Comparison of ENCODE assay signal across 22 cellular contexts in genomic region chr17:59814685-59815084, GRCh38.
DNase-seq lines count a peak whose midpoint lies in the region; ATAC-seq, FAIRE-seq and TF ChIP-seq lines count a peak whose summit lies in the region.
"Had no signal": no experiment of that assay in that cellular context is flagged by ENCODE, and none has a peak within 500 bp of the region (broad histone marks: within the 10 kb centered on the region; RNA-seq: fewer than 3 reads in every experiment).

No MANE protein-coding gene starts in this region.

- H3K4me1 ChIP-seq in Panc1 (ENCODE audit: control insufficient read depth, insufficient read depth, low read length) (peaks cover 14% of the 10 kb centered on the region), smooth muscle cell (ENCODE audit: low read depth) (no peaks in the 10 kb centered on the region)
- H3K4me1 ChIP-seq: BE2C had no signal

- peak; percentile 43 for FAIRE-seq in GM12891 (lab: Jason Lieb, UNC)
- FAIRE-seq: astrocyte had no signal

- no peaks in the 10 kb centered on the region for H4K20me1 ChIP-seq in smooth muscle cell (ENCODE audit: low read depth)

- H3K36me3 ChIP-seq in Panc1 (ENCODE audit: control insufficient read depth, insufficient read depth, low read length) (peaks cover 4% of the 10 kb centered on the region; the same call in 1 of the 2 replicates), smooth muscle cell (ENCODE audit: low read depth) (peaks cover 9% of the 10 kb centered on the region), H7 (replicated peaks; ENCODE audit: control insufficient read depth, insufficient read depth, low read length) (peaks cover 1% of the 10 kb centered on the region; the same call in 1 of the 2 replicates)

- WGBS in smooth muscle cell (ENCODE audit: low lambda C conversion rate) = 59% methylated on average over 3 of the region's 3 CpGs

- CTCF ChIA-PET in Panc1 (lab: Charles Lee) = interaction anchor here (0.5 kb wide), 1 partner anchor 59 kb away, joined by 7 read pairs; no protein-coding TSS in a partner anchor

- peaks cover 12% of the 10 kb centered on the region for H3K36me3 Mint-ChIP-seq in progenitor cell of endocrine pancreas (ENCODE audit: insufficient read depth)
- peaks cover 31% of the 10 kb centered on the region for H3K36me3 Mint-ChIP-seq in activated T-helper 1 cell treated with anti-CD3 and anti-CD28 coated beads, Interleukin-12 subunit alpha, Interleukin-12 subunit beta, Interleukin-2, Interleukin-4 antibody, amounts not matched to agents 30 ng/mL and 10 ng/mL and 1 ng/mL, durations not matched to agents 14 hours and 24 hours and 36 hours (ENCODE audit: low read depth)

- H3K9me3 ChIP-seq in Panc1 (ENCODE audit: control insufficient read depth, insufficient read depth, low read depth, low read length) (no peaks in the 10 kb centered on the region), smooth muscle cell (replicated peaks; ENCODE audit: low read depth) (no peaks in the 10 kb centered on the region)
- H3K9me3 ChIP-seq: BE2C, upper lobe of left lung had no signal

- H3K4me2 ChIP-seq in smooth muscle cell = peak overlapping the region; percentile 32

- no peak overlapping the region for H3K9ac ChIP-seq in smooth muscle cell (ENCODE audit: low read depth)

- ATAC-seq in Panc1 = 0 out of 2 replicates have a peak, but pooled peaks have one; percentile 16
- ATAC-seq: esophagus mucosa; naive thymus-derived CD8-positive, alpha-beta T cell; Right ventricle myocardium inferior had no signal

- H3K4me3 Mint-ChIP-seq in progenitor cell of endocrine pancreas (ENCODE audit: low read depth) = no peak overlapping the region
- H3K4me3 Mint-ChIP-seq in activated T-helper 1 cell treated with anti-CD3 and anti-CD28 coated beads, Interleukin-12 subunit alpha, Interleukin-12 subunit beta, Interleukin-2, Interleukin-4 antibody, amounts not matched to agents 30 ng/mL and 10 ng/mL and 1 ng/mL, durations not matched to agents 14 hours and 24 hours and 36 hours = no peak overlapping the region
- H3K4me3 Mint-ChIP-seq: naive thymus-derived CD8-positive, alpha-beta T cell; stimulated activated naive CD8-positive, alpha-beta T cell treated with anti-CD3 and anti-CD28 coated beads, Interleukin-15, Interleukin-2, amounts not matched to agents 100 ng/mL and 50 ng/mL, for 24 hours had no signal

- POLR2A ChIA-PET in Panc1 (lab: Charles Lee) = interaction anchor here (0.6 kb wide), 3 partner anchors 23 to 59 kb away, joined by 6 to 10 read pairs (median 8); no protein-coding TSS in a partner anchor

- H3K27ac Mint-ChIP-seq in progenitor cell of endocrine pancreas = no peak overlapping the region
- H3K27ac Mint-ChIP-seq in activated T-helper 1 cell treated with anti-CD3 and anti-CD28 coated beads, Interleukin-12 subunit alpha, Interleukin-12 subunit beta, Interleukin-2, Interleukin-4 antibody, amounts not matched to agents 30 ng/mL and 10 ng/mL and 1 ng/mL, durations not matched to agents 14 hours and 24 hours and 36 hours = no peak overlapping the region
- H3K27ac Mint-ChIP-seq: stimulated activated naive CD8-positive, alpha-beta T cell treated with anti-CD3 and anti-CD28 coated beads, Interleukin-15, Interleukin-2, amounts not matched to agents 100 ng/mL and 50 ng/mL, for 24 hours had no signal

- no peak for TF ChIP-seq POLR2A in GM12891 (IDR thresholded peaks at IDR 0.05; ENCODE audit: low read depth, low read length)

- intact Hi-C loops in Panc1 (cut with micrococcal nuclease; ENCODE audit: unreplicated experiment) = no loop called here
- intact Hi-C loops in activated T-helper 1 cell treated with anti-CD3 and anti-CD28 coated beads, Interleukin-12 subunit alpha, Interleukin-12 subunit beta, Interleukin-2, Interleukin-4 antibody, amounts not matched to agents 30 ng/mL and 10 ng/mL and 1 ng/mL, durations not matched to agents 14 hours and 24 hours and 36 hours (cut with micrococcal nuclease) = no loop called here

- DNase-seq in GM12891 (ENCODE audit: insufficient read length, low spot score) (no peak), Panc1 (ENCODE audit: low read depth, low spot score) (no peak), fibroblast of villous mesenchyme (ENCODE audit: low read depth) (peak; percentile 76), smooth muscle cell (lab: John Stamatoyannopoulos, UW; ENCODE audit: unreplicated experiment) (no peak), progenitor cell of endocrine pancreas (ENCODE audit: low spot score, unreplicated experiment) (no peak), H7 (no peak)
- no peak for DNase-seq in activated T-helper 1 cell treated with anti-CD3 and anti-CD28 coated beads, Interleukin-12 subunit alpha, Interleukin-12 subunit beta, Interleukin-2, Interleukin-4 antibody, amounts not matched to agents 30 ng/mL and 10 ng/mL and 1 ng/mL, durations not matched to agents 14 hours and 24 hours and 36 hours (ENCODE audit: low spot score)
- DNase-seq: activated CD8-positive, alpha-beta memory T cell treated with anti-CD3 and anti-CD28 coated beads, Interleukin-2, amount 50 U/mL, for 4 hours; activated naive CD4-positive, alpha-beta T cell treated with Interleukin-2 at 50 U/mL for 16 hours; BE2C; kidney glomerular epithelial cell; naive thymus-derived CD8-positive, alpha-beta T cell; NCI-H2171 treated with DMSO at 0.1 percent for 48 hours; NCI-H526 treated with DMSO at 0.1 percent for 48 hours; stimulated activated CD4-positive, alpha-beta T cell treated with anti-CD3 and anti-CD28 coated beads, Interleukin-4, amount 100 ng/mL, for 24 hours; SW 1271; upper lobe of left lung had no signal

- H3F3A ChIP-seq in smooth muscle cell (ENCODE audit: low read depth) = peaks cover 11% of the 10 kb centered on the region

- no peaks in the 10 kb centered on the region for H3K27me3 ChIP-seq in Panc1 (ENCODE audit: control insufficient read depth, insufficient read depth, low read length)
- H3K27me3 ChIP-seq in smooth muscle cell (ENCODE audit: low read depth) = no peaks in the 10 kb centered on the region
- H3K27me3 ChIP-seq in H7 (ENCODE audit: control insufficient read depth, insufficient read depth, low read length) = no peaks in the 10 kb centered on the region
- H3K27me3 ChIP-seq: BE2C, upper lobe of left lung had no signal

- TF ChIP-seq CTCF in Panc1 (IDR thresholded peaks at IDR 0.05) (no peak), fibroblast of villous mesenchyme (IDR thresholded peaks at IDR 0.05; ENCODE audit: insufficient read depth, low read depth, low read length) (no peak), smooth muscle cell (IDR thresholded peaks at IDR 0.05; ENCODE audit: borderline replicate concordance, insufficient read depth, poor library complexity, severe bottlenecking) (no peak), progenitor cell of endocrine pancreas (IDR thresholded peaks at IDR 0.05; ENCODE audit: unreplicated experiment) (no peak)

- peak overlapping the region; percentile 92 for H3K27ac ChIP-seq in Panc1 (ENCODE audit: low read length)
- H3K27ac ChIP-seq in smooth muscle cell (ENCODE audit: low read depth) = peak overlapping the region; percentile 72
- H3K27ac ChIP-seq: HL-60 had no signal

- no peak overlapping the region for H3K4me3 ChIP-seq in Panc1 (ENCODE audit: low read depth in 2 of 2, low read length in 2 of 2)
- H3K4me3 ChIP-seq in fibroblast of villous mesenchyme (ENCODE audit: low read depth, low read length) = no peak overlapping the region
- no peak overlapping the region for H3K4me3 ChIP-seq in smooth muscle cell
- no peak overlapping the region for H3K4me3 ChIP-seq in H7 (ENCODE audit: insufficient read depth, low read depth, low read length)
- H3K4me3 ChIP-seq: upper lobe of left lung had no signal

- no peaks in the 10 kb centered on the region for H3K4me1 Mint-ChIP-seq in progenitor cell of endocrine pancreas (ENCODE audit: low read depth)
- H3K4me1 Mint-ChIP-seq in activated T-helper 1 cell treated with anti-CD3 and anti-CD28 coated beads, Interleukin-12 subunit alpha, Interleukin-12 subunit beta, Interleukin-2, Interleukin-4 antibody, amounts not matched to agents 30 ng/mL and 10 ng/mL and 1 ng/mL, durations not matched to agents 14 hours and 24 hours and 36 hours (ENCODE audit: low read depth) = peaks cover 36% of the 10 kb centered on the region

- in situ Hi-C loops in Panc1 (cut with HindIII; ENCODE audit: low pct_unique_long_range_greater_than_20kb, low sequenced_read_pairs) = no loop called here

- no TSS peak for BruUV-seq in Panc1 (replicated peaks; lab: Mats Ljungman, UMichigan)

- H3K27me3 Mint-ChIP-seq in progenitor cell of endocrine pancreas = no peaks in the 10 kb centered on the region
- no peaks in the 10 kb centered on the region for H3K27me3 Mint-ChIP-seq in activated T-helper 1 cell treated with anti-CD3 and anti-CD28 coated beads, Interleukin-12 subunit alpha, Interleukin-12 subunit beta, Interleukin-2, Interleukin-4 antibody, amounts not matched to agents 30 ng/mL and 10 ng/mL and 1 ng/mL, durations not matched to agents 14 hours and 24 hours and 36 hours (ENCODE audit: insufficient read depth)
- H3K27me3 Mint-ChIP-seq: naive thymus-derived CD8-positive, alpha-beta T cell; stimulated activated naive CD8-positive, alpha-beta T cell treated with anti-CD3 and anti-CD28 coated beads, Interleukin-15, Interleukin-2, amounts not matched to agents 100 ng/mL and 50 ng/mL, for 24 hours had no signal

- peaks cover 5% of the 10 kb centered on the region for H3K79me2 ChIP-seq in smooth muscle cell (ENCODE audit: low read depth)

- no peaks in the 10 kb centered on the region for H3K9me3 Mint-ChIP-seq in progenitor cell of endocrine pancreas (ENCODE audit: low read depth)
- no peaks in the 10 kb centered on the region for H3K9me3 Mint-ChIP-seq in activated T-helper 1 cell treated with anti-CD3 and anti-CD28 coated beads, Interleukin-12 subunit alpha, Interleukin-12 subunit beta, Interleukin-2, Interleukin-4 antibody, amounts not matched to agents 30 ng/mL and 10 ng/mL and 1 ng/mL, durations not matched to agents 14 hours and 24 hours and 36 hours
- H3K9me3 Mint-ChIP-seq: naive thymus-derived CD8-positive, alpha-beta T cell; stimulated activated naive CD8-positive, alpha-beta T cell treated with anti-CD3 and anti-CD28 coated beads, Interleukin-15, Interleukin-2, amounts not matched to agents 100 ng/mL and 50 ng/mL, for 24 hours had no signal

- no peak overlapping the region for H2AFZ ChIP-seq in smooth muscle cell (ENCODE audit: low read depth)

TF ChIP-seq in GM12891, 5 proteins besides CTCF, POLR2A, EP300 and RAD21:
- TF ChIP-seq POU2F2 (IDR thresholded peaks at IDR 0.05; ENCODE audit: low read depth, low read length) (no peak), TAF1 (IDR thresholded peaks at IDR 0.05; ENCODE audit: low read depth, low read length) (no peak), PAX5 (IDR thresholded peaks at IDR 0.05; ENCODE audit: insufficient read depth, low read length, severe bottlenecking) (no peak)
TF ChIP-seq in GM12891: peak in this region for 0.
